Comparison of ENCODE assay signal across 1 cellular context in the genomic region with DNA sequence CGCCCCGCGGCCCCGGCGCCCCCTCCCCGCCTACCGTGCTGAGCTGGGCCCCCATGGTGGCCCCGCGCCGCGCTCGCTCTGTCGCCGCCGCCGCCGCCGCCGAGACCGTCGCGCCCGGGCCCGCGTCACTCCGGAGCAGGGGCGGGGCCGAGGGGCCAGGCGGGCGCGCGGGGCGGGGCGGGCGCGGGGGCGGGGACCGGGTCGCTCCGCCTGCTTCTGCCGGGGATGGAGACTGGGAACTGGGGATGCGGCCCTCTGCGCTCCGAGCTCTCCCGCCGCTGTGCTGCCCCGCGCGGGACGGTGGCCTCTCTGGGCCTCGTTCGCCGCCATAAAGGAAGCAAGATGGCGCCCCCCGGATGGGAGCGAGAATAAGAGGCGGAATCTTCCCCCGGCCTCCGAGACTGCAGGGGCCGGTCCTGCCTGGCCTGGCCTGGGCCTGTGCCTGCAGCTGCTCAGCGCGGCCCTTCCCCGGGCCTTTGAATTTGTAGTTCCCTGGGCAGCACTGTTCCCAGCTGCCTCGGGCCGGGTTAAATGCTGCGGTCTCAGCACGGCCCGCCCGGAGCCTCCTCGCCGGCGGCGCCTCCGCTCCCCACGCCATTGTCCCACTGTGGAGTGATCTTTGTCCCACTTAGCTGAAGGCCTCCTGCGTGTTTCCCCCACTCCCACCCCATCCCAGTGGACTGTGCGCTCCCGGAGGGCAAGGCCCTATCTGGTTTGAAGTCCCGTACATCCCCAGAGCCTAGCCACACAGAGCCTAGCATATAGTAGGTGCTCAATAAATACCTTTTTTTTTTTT.
TF ChIP-seq lines count a peak whose summit lies in the region.

A gene (minus strand): TSS at position 132 of the 796 bp plus-strand sequence. CDS start 77 bp downstream, at position 55.

TF ChIP-seq in GM12878, 131 proteins besides CTCF, POLR2A, EP300 and RAD21 (continued from another document and continues in another):
- TF ChIP-seq ASH2L (IDR thresholded peaks at IDR 0.05; ENCODE audit: borderline replicate concordance, low read depth) (no peak), PML (IDR thresholded peaks at IDR 0.05; ENCODE audit: low read length) (no peak), CBX5 (IDR thresholded peaks at IDR 0.05; ENCODE audit: low read depth) (no peak), IRF4 (IDR thresholded peaks at IDR 0.05; ENCODE audit: low read depth, low read length) (no peak), HDAC2 (IDR thresholded peaks at IDR 0.05) (no peak), NFIC (IDR thresholded peaks at IDR 0.05; ENCODE audit: low read depth, low read length) (no peak), CREM (IDR thresholded peaks at IDR 0.05; ENCODE audit: low read depth) (peak; percentile 80; the same call in 1 of the 2 replicates), POU2F2 (IDR thresholded peaks at IDR 0.05; ENCODE audit: borderline replicate concordance, low read depth, low read length) (no peak), TCF12 (IDR thresholded peaks at IDR 0.05; ENCODE audit: low read depth, low read length) (no peak), YBX1 (IDR thresholded peaks at IDR 0.05) (no peak), MTA2 (IDR thresholded peaks at IDR 0.05; ENCODE audit: low read depth) (no peak), RELA (IDR thresholded peaks at IDR 0.05; ENCODE audit: borderline replicate concordance, partially characterized antibody) (no peak), PAX8 (IDR thresholded peaks at IDR 0.05) (no peak), NBN (IDR thresholded peaks at IDR 0.05) (0 out of 2 replicates have a peak, but pooled peaks have one; percentile 13), FOS (IDR thresholded peaks at IDR 0.05; ENCODE audit: borderline replicate concordance, extremely low read depth, insufficient read length) (no peak), TAF1 (IDR thresholded peaks at IDR 0.05; ENCODE audit: borderline replicate concordance, low read depth, low read length) (peak; percentile 89), SIX5 (IDR thresholded peaks at IDR 0.05; ENCODE audit: low read depth, low read length, severe bottlenecking) (no peak), CHD1 (IDR thresholded peaks at IDR 0.05; ENCODE audit: low read depth, low read length) (no peak), ZBED1 (IDR thresholded peaks at IDR 0.05; ENCODE audit: borderline replicate concordance) (no peak), BMI1 (IDR thresholded peaks at IDR 0.05; ENCODE audit: borderline replicate concordance) (no peak), DPF2 (IDR thresholded peaks at IDR 0.05) (peak; percentile 20), BRCA1 (IDR thresholded peaks at IDR 0.05; ENCODE audit: low read depth, low read length) (no peak), MYC (IDR thresholded peaks at IDR 0.05; ENCODE audit: insufficient read depth, insufficient read length, insufficient replicate concordance, low read length, severe bottlenecking) (no peak), NRF1 (conservative IDR thresholded peaks at IDR 0.05; ENCODE audit: low read depth, low read length) (no peak), RAD51 (IDR thresholded peaks at IDR 0.05) (no peak), NFXL1 (IDR thresholded peaks at IDR 0.05; ENCODE audit: borderline replicate concordance) (peak; percentile 87), RBBP5 (conservative IDR thresholded peaks at IDR 0.05) (no peak), ZNF217 (IDR thresholded peaks at IDR 0.05) (no peak), TCF3 (IDR thresholded peaks at IDR 0.05; ENCODE audit: borderline replicate concordance, insufficient read depth, low read depth, low read length) (no peak), PAX5 (IDR thresholded peaks at IDR 0.05; ENCODE audit: borderline replicate concordance, low read depth, low read length) (no peak), FOXK2 (IDR thresholded peaks at IDR 0.05) (no peak), JUNB (IDR thresholded peaks at IDR 0.05) (no peak), STAT1 (conservative IDR thresholded peaks at IDR 0.05) (no peak), POLR2AphosphoS2 (IDR thresholded peaks at IDR 0.05; ENCODE audit: low read depth, low read length) (no peak), NR2F1 (conservative IDR thresholded peaks at IDR 0.05) (no peak), CHD2 (IDR thresholded peaks at IDR 0.05; ENCODE audit: borderline replicate concordance, low read depth, low read length) (no peak)
- TF ChIP-seq, protein P1, sequence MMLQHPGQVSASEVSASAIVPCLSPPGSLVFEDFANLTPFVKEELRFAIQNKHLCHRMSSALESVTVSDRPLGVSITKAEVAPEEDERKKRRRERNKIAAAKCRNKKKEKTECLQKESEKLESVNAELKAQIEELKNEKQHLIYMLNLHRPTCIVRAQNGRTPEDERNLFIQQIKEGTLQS (IDR thresholded peaks at IDR 0.05; ENCODE audit: borderline replicate concordance, extremely low read depth, low read depth, low read length) = no peak
- TF ChIP-seq, protein P2, sequence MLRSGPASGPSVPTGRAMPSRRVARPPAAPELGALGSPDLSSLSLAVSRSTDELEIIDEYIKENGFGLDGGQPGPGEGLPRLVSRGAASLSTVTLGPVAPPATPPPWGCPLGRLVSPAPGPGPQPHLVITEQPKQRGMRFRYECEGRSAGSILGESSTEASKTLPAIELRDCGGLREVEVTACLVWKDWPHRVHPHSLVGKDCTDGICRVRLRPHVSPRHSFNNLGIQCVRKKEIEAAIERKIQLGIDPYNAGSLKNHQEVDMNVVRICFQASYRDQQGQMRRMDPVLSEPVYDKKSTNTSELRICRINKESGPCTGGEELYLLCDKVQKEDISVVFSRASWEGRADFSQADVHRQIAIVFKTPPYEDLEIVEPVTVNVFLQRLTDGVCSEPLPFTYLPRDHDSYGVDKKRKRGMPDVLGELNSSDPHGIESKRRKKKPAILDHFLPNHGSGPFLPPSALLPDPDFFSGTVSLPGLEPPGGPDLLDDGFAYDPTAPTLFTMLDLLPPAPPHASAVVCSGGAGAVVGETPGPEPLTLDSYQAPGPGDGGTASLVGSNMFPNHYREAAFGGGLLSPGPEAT (IDR thresholded peaks at IDR 0.05; ENCODE audit: low read depth) = no peak
- TF ChIP-seq, protein P3, sequence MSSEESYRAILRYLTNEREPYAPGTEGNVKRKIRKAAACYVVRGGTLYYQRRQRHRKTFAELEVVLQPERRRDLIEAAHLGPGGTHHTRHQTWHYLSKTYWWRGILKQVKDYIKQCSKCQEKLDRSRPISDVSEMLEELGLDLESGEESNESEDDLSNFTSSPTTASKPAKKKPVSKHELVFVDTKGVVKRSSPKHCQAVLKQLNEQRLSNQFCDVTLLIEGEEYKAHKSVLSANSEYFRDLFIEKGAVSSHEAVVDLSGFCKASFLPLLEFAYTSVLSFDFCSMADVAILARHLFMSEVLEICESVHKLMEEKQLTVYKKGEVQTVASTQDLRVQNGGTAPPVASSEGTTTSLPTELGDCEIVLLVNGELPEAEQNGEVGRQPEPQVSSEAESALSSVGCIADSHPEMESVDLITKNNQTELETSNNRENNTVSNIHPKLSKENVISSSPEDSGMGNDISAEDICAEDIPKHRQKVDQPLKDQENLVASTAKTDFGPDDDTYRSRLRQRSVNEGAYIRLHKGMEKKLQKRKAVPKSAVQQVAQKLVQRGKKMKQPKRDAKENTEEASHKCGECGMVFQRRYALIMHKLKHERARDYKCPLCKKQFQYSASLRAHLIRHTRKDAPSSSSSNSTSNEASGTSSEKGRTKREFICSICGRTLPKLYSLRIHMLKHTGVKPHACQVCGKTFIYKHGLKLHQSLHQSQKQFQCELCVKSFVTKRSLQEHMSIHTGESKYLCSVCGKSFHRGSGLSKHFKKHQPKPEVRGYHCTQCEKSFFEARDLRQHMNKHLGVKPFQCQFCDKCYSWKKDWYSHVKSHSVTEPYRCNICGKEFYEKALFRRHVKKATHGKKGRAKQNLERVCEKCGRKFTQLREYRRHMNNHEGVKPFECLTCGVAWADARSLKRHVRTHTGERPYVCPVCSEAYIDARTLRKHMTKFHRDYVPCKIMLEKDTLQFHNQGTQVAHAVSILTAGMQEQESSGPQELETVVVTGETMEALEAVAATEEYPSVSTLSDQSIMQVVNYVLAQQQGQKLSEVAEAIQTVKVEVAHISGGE (CRISPR knock-in tag; IDR thresholded peaks at IDR 0.05) = no peak
- TF ChIP-seq, protein P4, sequence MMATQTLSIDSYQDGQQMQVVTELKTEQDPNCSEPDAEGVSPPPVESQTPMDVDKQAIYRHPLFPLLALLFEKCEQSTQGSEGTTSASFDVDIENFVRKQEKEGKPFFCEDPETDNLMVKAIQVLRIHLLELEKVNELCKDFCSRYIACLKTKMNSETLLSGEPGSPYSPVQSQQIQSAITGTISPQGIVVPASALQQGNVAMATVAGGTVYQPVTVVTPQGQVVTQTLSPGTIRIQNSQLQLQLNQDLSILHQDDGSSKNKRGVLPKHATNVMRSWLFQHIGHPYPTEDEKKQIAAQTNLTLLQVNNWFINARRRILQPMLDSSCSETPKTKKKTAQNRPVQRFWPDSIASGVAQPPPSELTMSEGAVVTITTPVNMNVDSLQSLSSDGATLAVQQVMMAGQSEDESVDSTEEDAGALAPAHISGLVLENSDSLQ (IDR thresholded peaks at IDR 0.05) = no peak
- TF ChIP-seq, protein P5, sequence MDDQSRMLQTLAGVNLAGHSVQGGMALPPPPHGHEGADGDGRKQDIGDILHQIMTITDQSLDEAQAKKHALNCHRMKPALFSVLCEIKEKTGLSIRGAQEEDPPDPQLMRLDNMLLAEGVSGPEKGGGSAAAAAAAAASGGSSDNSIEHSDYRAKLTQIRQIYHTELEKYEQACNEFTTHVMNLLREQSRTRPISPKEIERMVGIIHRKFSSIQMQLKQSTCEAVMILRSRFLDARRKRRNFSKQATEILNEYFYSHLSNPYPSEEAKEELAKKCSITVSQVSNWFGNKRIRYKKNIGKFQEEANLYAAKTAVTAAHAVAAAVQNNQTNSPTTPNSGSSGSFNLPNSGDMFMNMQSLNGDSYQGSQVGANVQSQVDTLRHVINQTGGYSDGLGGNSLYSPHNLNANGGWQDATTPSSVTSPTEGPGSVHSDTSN (IDR thresholded peaks at IDR 0.05; ENCODE audit: insufficient replicate concordance, low read depth, low read length) = no peak
- TF ChIP-seq, protein P6, sequence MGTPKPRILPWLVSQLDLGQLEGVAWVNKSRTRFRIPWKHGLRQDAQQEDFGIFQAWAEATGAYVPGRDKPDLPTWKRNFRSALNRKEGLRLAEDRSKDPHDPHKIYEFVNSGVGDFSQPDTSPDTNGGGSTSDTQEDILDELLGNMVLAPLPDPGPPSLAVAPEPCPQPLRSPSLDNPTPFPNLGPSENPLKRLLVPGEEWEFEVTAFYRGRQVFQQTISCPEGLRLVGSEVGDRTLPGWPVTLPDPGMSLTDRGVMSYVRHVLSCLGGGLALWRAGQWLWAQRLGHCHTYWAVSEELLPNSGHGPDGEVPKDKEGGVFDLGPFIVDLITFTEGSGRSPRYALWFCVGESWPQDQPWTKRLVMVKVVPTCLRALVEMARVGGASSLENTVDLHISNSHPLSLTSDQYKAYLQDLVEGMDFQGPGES (IDR thresholded peaks at IDR 0.05) = no peak
- TF ChIP-seq, protein P7, sequence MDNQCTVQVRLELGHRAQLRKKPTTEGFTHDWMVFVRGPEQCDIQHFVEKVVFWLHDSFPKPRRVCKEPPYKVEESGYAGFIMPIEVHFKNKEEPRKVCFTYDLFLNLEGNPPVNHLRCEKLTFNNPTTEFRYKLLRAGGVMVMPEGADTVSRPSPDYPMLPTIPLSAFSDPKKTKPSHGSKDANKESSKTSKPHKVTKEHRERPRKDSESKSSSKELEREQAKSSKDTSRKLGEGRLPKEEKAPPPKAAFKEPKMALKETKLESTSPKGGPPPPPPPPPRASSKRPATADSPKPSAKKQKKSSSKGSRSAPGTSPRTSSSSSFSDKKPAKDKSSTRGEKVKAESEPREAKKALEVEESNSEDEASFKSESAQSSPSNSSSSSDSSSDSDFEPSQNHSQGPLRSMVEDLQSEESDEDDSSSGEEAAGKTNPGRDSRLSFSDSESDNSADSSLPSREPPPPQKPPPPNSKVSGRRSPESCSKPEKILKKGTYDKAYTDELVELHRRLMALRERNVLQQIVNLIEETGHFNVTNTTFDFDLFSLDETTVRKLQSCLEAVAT (IDR thresholded peaks at IDR 0.05) = 0 out of 2 replicates have a peak, but pooled peaks have one; percentile 53
- TF ChIP-seq, protein P8, sequence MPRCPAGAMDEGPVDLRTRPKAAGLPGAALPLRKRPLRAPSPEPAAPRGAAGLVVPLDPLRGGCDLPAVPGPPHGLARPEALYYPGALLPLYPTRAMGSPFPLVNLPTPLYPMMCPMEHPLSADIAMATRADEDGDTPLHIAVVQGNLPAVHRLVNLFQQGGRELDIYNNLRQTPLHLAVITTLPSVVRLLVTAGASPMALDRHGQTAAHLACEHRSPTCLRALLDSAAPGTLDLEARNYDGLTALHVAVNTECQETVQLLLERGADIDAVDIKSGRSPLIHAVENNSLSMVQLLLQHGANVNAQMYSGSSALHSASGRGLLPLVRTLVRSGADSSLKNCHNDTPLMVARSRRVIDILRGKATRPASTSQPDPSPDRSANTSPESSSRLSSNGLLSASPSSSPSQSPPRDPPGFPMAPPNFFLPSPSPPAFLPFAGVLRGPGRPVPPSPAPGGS (IDR thresholded peaks at IDR 0.05; ENCODE audit: borderline replicate concordance, insufficient read depth, low read depth, low read length, poor library complexity, severe bottlenecking) = no peak
- TF ChIP-seq, protein P9, sequence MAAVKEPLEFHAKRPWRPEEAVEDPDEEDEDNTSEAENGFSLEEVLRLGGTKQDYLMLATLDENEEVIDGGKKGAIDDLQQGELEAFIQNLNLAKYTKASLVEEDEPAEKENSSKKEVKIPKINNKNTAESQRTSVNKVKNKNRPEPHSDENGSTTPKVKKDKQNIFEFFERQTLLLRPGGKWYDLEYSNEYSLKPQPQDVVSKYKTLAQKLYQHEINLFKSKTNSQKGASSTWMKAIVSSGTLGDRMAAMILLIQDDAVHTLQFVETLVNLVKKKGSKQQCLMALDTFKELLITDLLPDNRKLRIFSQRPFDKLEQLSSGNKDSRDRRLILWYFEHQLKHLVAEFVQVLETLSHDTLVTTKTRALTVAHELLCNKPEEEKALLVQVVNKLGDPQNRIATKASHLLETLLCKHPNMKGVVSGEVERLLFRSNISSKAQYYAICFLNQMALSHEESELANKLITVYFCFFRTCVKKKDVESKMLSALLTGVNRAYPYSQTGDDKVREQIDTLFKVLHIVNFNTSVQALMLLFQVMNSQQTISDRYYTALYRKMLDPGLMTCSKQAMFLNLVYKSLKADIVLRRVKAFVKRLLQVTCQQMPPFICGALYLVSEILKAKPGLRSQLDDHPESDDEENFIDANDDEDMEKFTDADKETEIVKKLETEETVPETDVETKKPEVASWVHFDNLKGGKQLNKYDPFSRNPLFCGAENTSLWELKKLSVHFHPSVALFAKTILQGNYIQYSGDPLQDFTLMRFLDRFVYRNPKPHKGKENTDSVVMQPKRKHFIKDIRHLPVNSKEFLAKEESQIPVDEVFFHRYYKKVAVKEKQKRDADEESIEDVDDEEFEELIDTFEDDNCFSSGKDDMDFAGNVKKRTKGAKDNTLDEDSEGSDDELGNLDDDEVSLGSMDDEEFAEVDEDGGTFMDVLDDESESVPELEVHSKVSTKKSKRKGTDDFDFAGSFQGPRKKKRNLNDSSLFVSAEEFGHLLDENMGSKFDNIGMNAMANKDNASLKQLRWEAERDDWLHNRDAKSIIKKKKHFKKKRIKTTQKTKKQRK (IDR thresholded peaks at IDR 0.05; ENCODE audit: low read depth, low read length) = no peak
- TF ChIP-seq, protein P10, sequence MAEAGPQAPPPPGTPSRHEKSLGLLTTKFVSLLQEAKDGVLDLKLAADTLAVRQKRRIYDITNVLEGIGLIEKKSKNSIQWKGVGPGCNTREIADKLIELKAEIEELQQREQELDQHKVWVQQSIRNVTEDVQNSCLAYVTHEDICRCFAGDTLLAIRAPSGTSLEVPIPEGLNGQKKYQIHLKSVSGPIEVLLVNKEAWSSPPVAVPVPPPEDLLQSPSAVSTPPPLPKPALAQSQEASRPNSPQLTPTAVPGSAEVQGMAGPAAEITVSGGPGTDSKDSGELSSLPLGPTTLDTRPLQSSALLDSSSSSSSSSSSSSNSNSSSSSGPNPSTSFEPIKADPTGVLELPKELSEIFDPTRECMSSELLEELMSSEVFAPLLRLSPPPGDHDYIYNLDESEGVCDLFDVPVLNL (IDR thresholded peaks at IDR 0.05; ENCODE audit: low read depth, low read length) = no peak
